ENCODE assay signal across 10 cellular contexts in the genomic region with DNA sequence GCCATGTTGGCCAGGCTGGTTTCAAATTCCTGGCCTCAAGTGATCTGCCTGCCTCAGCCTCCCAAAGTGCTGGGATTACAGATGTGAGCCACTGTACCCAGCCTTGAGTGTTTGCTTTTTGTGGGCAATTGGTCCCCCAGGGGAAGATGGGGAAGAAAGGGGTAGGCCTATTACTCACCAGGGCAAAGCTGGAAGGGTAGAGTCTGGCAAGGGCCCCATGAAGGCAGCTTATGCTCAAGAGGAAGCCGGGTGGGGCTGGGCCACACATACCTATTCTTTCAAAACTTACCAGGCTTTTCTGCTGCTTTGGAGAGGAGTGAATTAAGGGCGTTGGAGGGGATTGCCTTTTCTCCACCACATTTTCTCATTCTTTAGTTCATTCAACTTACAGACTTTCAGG. TPM values are rescaled to one million over a fixed set of nuclear protein-coding genes. Genes with fewer than 3 reads are reported as not detected.
DNase-seq lines count a peak whose midpoint lies in the region; ATAC-seq and TF ChIP-seq lines count a peak whose summit lies in the region.
"Had no signal": no experiment of that assay in that cellular context is flagged by ENCODE, and none has a peak within 500 bp of the region (broad histone marks: within the 10 kb centered on the region; RNA-seq: fewer than 3 reads in every experiment).

No MANE protein-coding gene starts in this region.

- H3K27me3 ChIP-seq in brain microvascular endothelial cell (replicated peaks) (no peaks in the 10 kb centered on the region), lower lobe of right lung (ENCODE audit: low read depth) (no peaks in the 10 kb centered on the region), transverse colon (no peaks in the 10 kb centered on the region)
- H3K27me3 ChIP-seq: neutrophil had no signal

- H3K36me3 ChIP-seq in brain microvascular endothelial cell (replicated peaks) (no peaks in the 10 kb centered on the region), lower lobe of right lung (no peaks in the 10 kb centered on the region), transverse colon (no peaks in the 10 kb centered on the region)
- H3K36me3 ChIP-seq: neutrophil had no signal

- no peaks in the 10 kb centered on the region for H3K9me3 ChIP-seq in lower lobe of right lung
- H3K9me3 ChIP-seq in transverse colon = no peaks in the 10 kb centered on the region
- H3K9me3 ChIP-seq: neutrophil had no signal

- no peaks in the 10 kb centered on the region for H3K9me3 Mint-ChIP-seq in activated naive CD8-positive, alpha-beta T cell treated with anti-CD3 and anti-CD28 coated beads, Interleukin-2, amount 50 U/mL, for 24 hours
- peaks cover 3% of the 10 kb centered on the region for H3K9me3 Mint-ChIP-seq in activated naive CD8-positive, alpha-beta T cell treated with anti-CD3 and anti-CD28 coated beads for 36 hours
- peaks cover 5% of the 10 kb centered on the region for H3K9me3 Mint-ChIP-seq in type B pancreatic cell

- peak; percentile 21 for ATAC-seq in activated naive CD8-positive, alpha-beta T cell treated with anti-CD3 and anti-CD28 coated beads, Interleukin-2, amount 50 U/mL, for 24 hours
- ATAC-seq in lower lobe of right lung = peak; percentile 57 to 58

- no peak for TF ChIP-seq EP300 in transverse colon (IDR thresholded peaks at IDR 0.05; ENCODE audit: low read depth)

- in situ Hi-C loops in brain microvascular endothelial cell (cut with HindIII; ENCODE audit: low pct_ligation_motif_present, low sequenced_read_pairs) = loop anchor here (10.0 kb wide), 1 partner anchor 123 kb away; no protein-coding TSS in a partner anchor
- in situ Hi-C loops in transverse colon (cut with MboI; ENCODE audit: low pct_ligation_motif_present in 1 of 4, low pct_unique_long_range_greater_than_20kb in 1 of 4, low sequenced_read_pairs in 3 of 4) = no loop called here

- H3K4me1 ChIP-seq in lower lobe of right lung (peaks cover 63% of the 10 kb centered on the region), transverse colon (peaks cover 0 to 15% (median 2%) of the 10 kb centered on the region in 4 donors)

- no peaks in the 10 kb centered on the region for H3K27me3 Mint-ChIP-seq in activated naive CD8-positive, alpha-beta T cell treated with anti-CD3 and anti-CD28 coated beads, Interleukin-2, amount 50 U/mL, for 24 hours
- H3K27me3 Mint-ChIP-seq in activated naive CD8-positive, alpha-beta T cell treated with anti-CD3 and anti-CD28 coated beads for 36 hours = no peaks in the 10 kb centered on the region
- H3K27me3 Mint-ChIP-seq in type B pancreatic cell = no peaks in the 10 kb centered on the region

- peaks cover 48% of the 10 kb centered on the region for H3K4me1 Mint-ChIP-seq in activated naive CD8-positive, alpha-beta T cell treated with anti-CD3 and anti-CD28 coated beads, Interleukin-2, amount 50 U/mL, for 24 hours
- H3K4me1 Mint-ChIP-seq in activated naive CD8-positive, alpha-beta T cell treated with anti-CD3 and anti-CD28 coated beads for 36 hours = peaks cover 24% of the 10 kb centered on the region
- peaks cover 17% of the 10 kb centered on the region for H3K4me1 Mint-ChIP-seq in type B pancreatic cell (ENCODE audit: unreplicated experiment)

- intact Hi-C loops in lower lobe of right lung (cut with DNase I) (no loop called here), transverse colon (cut with DNase I; ENCODE audit: low total_unique reads) (no loop called here)

- TF ChIP-seq CTCF in brain microvascular endothelial cell (IDR thresholded peaks at IDR 0.05; ENCODE audit: low read depth, low read length, missing control alignments) (no peak), lower lobe of right lung (IDR thresholded peaks at IDR 0.05) (no peak), transverse colon (IDR thresholded peaks at IDR 0.05) (no peak), type B pancreatic cell (conservative IDR thresholded peaks at IDR 0.05) (no peak)

- H3K4me3 Mint-ChIP-seq in activated naive CD8-positive, alpha-beta T cell treated with anti-CD3 and anti-CD28 coated beads, Interleukin-2, amount 50 U/mL, for 24 hours = no peak overlapping the region
- no peak overlapping the region for H3K4me3 Mint-ChIP-seq in activated naive CD8-positive, alpha-beta T cell treated with anti-CD3 and anti-CD28 coated beads for 36 hours
- no peak overlapping the region for H3K4me3 Mint-ChIP-seq in type B pancreatic cell

- H3K36me3 Mint-ChIP-seq in activated naive CD8-positive, alpha-beta T cell treated with anti-CD3 and anti-CD28 coated beads, Interleukin-2, amount 50 U/mL, for 24 hours (ENCODE audit: low read depth) = no peaks in the 10 kb centered on the region
- peaks cover 5% of the 10 kb centered on the region for H3K36me3 Mint-ChIP-seq in activated naive CD8-positive, alpha-beta T cell treated with anti-CD3 and anti-CD28 coated beads for 36 hours
- no peaks in the 10 kb centered on the region for H3K36me3 Mint-ChIP-seq in type B pancreatic cell

- H3K27ac Mint-ChIP-seq in activated naive CD8-positive, alpha-beta T cell treated with anti-CD3 and anti-CD28 coated beads, Interleukin-2, amount 50 U/mL, for 24 hours = no peak overlapping the region
- H3K27ac Mint-ChIP-seq in activated naive CD8-positive, alpha-beta T cell treated with anti-CD3 and anti-CD28 coated beads for 36 hours = no peak overlapping the region
- no peak overlapping the region for H3K27ac Mint-ChIP-seq in type B pancreatic cell

- TF ChIP-seq POLR2A in transverse colon (IDR thresholded peaks at IDR 0.05) = no peak

- 74 to 93% methylated on average over 2 of the region's 2 CpGs for WGBS in transverse colon (ENCODE audit: low coverage in 1 of 2), 2 donors

- no peak overlapping the region for H3K4me3 ChIP-seq in brain microvascular endothelial cell (ENCODE audit: low read depth, low read length)
- no peak overlapping the region for H3K4me3 ChIP-seq in lower lobe of right lung
- no peak overlapping the region for H3K4me3 ChIP-seq in transverse colon

- no peak for DNase-seq in activated naive CD8-positive, alpha-beta T cell treated with anti-CD3 and anti-CD28 coated beads, Interleukin-2, amount 50 U/mL, for 24 hours
- no peak for DNase-seq in activated naive CD8-positive, alpha-beta T cell treated with anti-CD3 and anti-CD28 coated beads for 36 hours
- DNase-seq in brain microvascular endothelial cell = no peak
- DNase-seq in lower lobe of right lung = no peak
- DNase-seq in transverse colon = no peak
- no peak for DNase-seq in type B pancreatic cell (ENCODE audit: extremely low spot score, unreplicated experiment)
- DNase-seq in iPS-NIHi7 (ENCODE audit: extremely low spot score) = no peak
- DNase-seq in stimulated activated CD4-positive, alpha-beta T cell treated with anti-CD3 and anti-CD28 coated beads, Interleukin-4, amount 100 ng/mL, for 1 hour = no peak

- H3K27ac ChIP-seq in brain microvascular endothelial cell = peak overlapping the region; percentile 97
- H3K27ac ChIP-seq in lower lobe of right lung = peak overlapping the region; percentile 77
- H3K27ac ChIP-seq in transverse colon = peak overlapping the region; percentile 4 to 64 (median 48)
- H3K27ac ChIP-seq: neutrophil had no signal

RNA-seq across cellular contexts. Expression of a gene that starts 24.5 kb away (rescaled TPM):
- total RNA-seq in activated naive CD8-positive, alpha-beta T cell treated with anti-CD3 and anti-CD28 coated beads for 36 hours = 10 to 100 TPM; 84.0 to 88.8 TPM
- 2.2 TPM for total RNA-seq in lower lobe of right lung
- total RNA-seq in transverse colon = 1 to 10 TPM in 2 of 4 donors, under 1 TPM in 1, not detected in 1; 0.68 to 2.4 (median 1.5) TPM
- 0.17 TPM in 1 of 2 replicates, not detected in the other for total RNA-seq in type B pancreatic cell (ENCODE audit: low replicate concordance)
- total RNA-seq: NCI-H460 had no signal

Comparison
In these comparisons a context has a peak if more than half of its experiments do, and no peak if none do; other contexts are left out.
1. RNA of a gene that starts 24.5 kb away (total RNA-seq): 84.0 to 88.8 TPM in activated naive CD8-positive, alpha-beta T cell treated with anti-CD3 and anti-CD28 coated beads for 36 hours; 2.2 TPM in lower lobe of right lung (single experiment), 0.68 to 2.4 TPM in transverse colon and 0.17 TPM in type B pancreatic cell; every median in the first group is over 10 times any median in the second.
2. Peak in every context shown above with its lines, with median percentiles within 50 percentile points of each other: H3K27ac ChIP-seq.